1 cellular context compared by ENCODE assay signal in genomic region chr15:29815000-29815704, GRCh38.
TF ChIP-seq lines count a peak whose summit lies in the region.

No MANE protein-coding gene starts in this region.

TF ChIP-seq in K562, 482 proteins besides CTCF, POLR2A, EP300 and RAD21 (continued from another document and continues in another):
- TF ChIP-seq, protein P1, sequence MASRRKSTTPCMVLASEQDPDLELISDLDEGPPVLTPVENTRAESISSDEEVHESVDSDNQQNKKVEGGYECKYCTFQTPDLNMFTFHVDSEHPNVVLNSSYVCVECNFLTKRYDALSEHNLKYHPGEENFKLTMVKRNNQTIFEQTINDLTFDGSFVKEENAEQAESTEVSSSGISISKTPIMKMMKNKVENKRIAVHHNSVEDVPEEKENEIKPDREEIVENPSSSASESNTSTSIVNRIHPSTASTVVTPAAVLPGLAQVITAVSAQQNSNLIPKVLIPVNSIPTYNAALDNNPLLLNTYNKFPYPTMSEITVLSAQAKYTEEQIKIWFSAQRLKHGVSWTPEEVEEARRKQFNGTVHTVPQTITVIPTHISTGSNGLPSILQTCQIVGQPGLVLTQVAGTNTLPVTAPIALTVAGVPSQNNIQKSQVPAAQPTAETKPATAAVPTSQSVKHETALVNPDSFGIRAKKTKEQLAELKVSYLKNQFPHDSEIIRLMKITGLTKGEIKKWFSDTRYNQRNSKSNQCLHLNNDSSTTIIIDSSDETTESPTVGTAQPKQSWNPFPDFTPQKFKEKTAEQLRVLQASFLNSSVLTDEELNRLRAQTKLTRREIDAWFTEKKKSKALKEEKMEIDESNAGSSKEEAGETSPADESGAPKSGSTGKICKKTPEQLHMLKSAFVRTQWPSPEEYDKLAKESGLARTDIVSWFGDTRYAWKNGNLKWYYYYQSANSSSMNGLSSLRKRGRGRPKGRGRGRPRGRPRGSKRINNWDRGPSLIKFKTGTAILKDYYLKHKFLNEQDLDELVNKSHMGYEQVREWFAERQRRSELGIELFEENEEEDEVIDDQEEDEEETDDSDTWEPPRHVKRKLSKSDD (conservative IDR thresholded peaks at IDR 0.05; ENCODE audit: low read length) = no peak
- TF ChIP-seq NRF1 (conservative IDR thresholded peaks at IDR 0.05 in 1 of 2, IDR thresholded peaks at IDR 0.05 in 1 of 2) (0 out of 4 replicates have a peak, but pooled peaks of 1 of the 2 experiments have one; percentile 16), ZNF551 (CRISPR knock-in tag; IDR thresholded peaks at IDR 0.05) (no peak), TAF15 (IDR thresholded peaks at IDR 0.05; ENCODE audit: low read depth, low read length) (no peak), NFXL1 (CRISPR knock-in tag; IDR thresholded peaks at IDR 0.05) (no peak), STAT5B (CRISPR knock-in tag; IDR thresholded peaks at IDR 0.05) (no peak), ZNF444 (CRISPR knock-in tag; IDR thresholded peaks at IDR 0.05) (no peak), MAZ (CRISPR knock-in tag; conservative IDR thresholded peaks at IDR 0.05 in 1 of 2, IDR thresholded peaks at IDR 0.05 in 1 of 2) (no peak), XRCC4 (IDR thresholded peaks at IDR 0.05; ENCODE audit: extremely low read depth, insufficient read depth, insufficient read length) (no peak), SMAD2 (IDR thresholded peaks at IDR 0.05; ENCODE audit: low read depth, low read length) (no peak), ZBTB17 (CRISPR knock-in tag; IDR thresholded peaks at IDR 0.05) (no peak), KDM4B (IDR thresholded peaks at IDR 0.05; ENCODE audit: borderline replicate concordance in 2 of 2, low read depth in 1 of 2) (no peak), BMI1 (IDR thresholded peaks at IDR 0.05; ENCODE audit: low read length) (no peak), JUN (IDR thresholded peaks at IDR 0.05; ENCODE audit: borderline replicate concordance, low read depth, low read length) (0 out of 2 replicates have a peak, but pooled peaks have one; percentile 19), JUN (CRISPR knock-in tag; IDR thresholded peaks at IDR 0.05; ENCODE audit: borderline replicate concordance) (no peak), BCL6 (CRISPR knock-in tag; IDR thresholded peaks at IDR 0.05) (no peak), FOXK2 (conservative IDR thresholded peaks at IDR 0.05 in 1 of 2, IDR thresholded peaks at IDR 0.05 in 1 of 2; ENCODE audit: low read depth in 2 of 2) (peak; percentile 27 to 52; a peak in 1 of 4 replicates), ARID2 (IDR thresholded peaks at IDR 0.05) (no peak), ZNF644 (tag; IDR thresholded peaks at IDR 0.05; ENCODE audit: low read depth) (no peak), NFIX (CRISPR knock-in tag; IDR thresholded peaks at IDR 0.05; ENCODE audit: low read depth) (no peak), ARID1B (IDR thresholded peaks at IDR 0.05) (0 out of 2 replicates have a peak, but pooled peaks have one; percentile 20), ZNF133 (CRISPR knock-in tag; IDR thresholded peaks at IDR 0.05) (no peak), FOXJ3 (CRISPR knock-in tag; IDR thresholded peaks at IDR 0.05) (no peak), MLLT1 (IDR thresholded peaks at IDR 0.05) (no peak), ZNF431 (CRISPR knock-in tag; IDR thresholded peaks at IDR 0.05) (no peak), ZNF384 (IDR thresholded peaks at IDR 0.05; ENCODE audit: low read depth, low read length) (no peak), MGA (IDR thresholded peaks at IDR 0.05) (peak; percentile 66), SAFB (IDR thresholded peaks at IDR 0.05; ENCODE audit: borderline replicate concordance, low read depth, low read length) (no peak), ZNF12 (CRISPR knock-in tag; IDR thresholded peaks at IDR 0.05) (no peak), MED1 (CRISPR knock-in tag; IDR thresholded peaks at IDR 0.05; ENCODE audit: borderline replicate concordance) (no peak)
- TF ChIP-seq, protein P2, sequence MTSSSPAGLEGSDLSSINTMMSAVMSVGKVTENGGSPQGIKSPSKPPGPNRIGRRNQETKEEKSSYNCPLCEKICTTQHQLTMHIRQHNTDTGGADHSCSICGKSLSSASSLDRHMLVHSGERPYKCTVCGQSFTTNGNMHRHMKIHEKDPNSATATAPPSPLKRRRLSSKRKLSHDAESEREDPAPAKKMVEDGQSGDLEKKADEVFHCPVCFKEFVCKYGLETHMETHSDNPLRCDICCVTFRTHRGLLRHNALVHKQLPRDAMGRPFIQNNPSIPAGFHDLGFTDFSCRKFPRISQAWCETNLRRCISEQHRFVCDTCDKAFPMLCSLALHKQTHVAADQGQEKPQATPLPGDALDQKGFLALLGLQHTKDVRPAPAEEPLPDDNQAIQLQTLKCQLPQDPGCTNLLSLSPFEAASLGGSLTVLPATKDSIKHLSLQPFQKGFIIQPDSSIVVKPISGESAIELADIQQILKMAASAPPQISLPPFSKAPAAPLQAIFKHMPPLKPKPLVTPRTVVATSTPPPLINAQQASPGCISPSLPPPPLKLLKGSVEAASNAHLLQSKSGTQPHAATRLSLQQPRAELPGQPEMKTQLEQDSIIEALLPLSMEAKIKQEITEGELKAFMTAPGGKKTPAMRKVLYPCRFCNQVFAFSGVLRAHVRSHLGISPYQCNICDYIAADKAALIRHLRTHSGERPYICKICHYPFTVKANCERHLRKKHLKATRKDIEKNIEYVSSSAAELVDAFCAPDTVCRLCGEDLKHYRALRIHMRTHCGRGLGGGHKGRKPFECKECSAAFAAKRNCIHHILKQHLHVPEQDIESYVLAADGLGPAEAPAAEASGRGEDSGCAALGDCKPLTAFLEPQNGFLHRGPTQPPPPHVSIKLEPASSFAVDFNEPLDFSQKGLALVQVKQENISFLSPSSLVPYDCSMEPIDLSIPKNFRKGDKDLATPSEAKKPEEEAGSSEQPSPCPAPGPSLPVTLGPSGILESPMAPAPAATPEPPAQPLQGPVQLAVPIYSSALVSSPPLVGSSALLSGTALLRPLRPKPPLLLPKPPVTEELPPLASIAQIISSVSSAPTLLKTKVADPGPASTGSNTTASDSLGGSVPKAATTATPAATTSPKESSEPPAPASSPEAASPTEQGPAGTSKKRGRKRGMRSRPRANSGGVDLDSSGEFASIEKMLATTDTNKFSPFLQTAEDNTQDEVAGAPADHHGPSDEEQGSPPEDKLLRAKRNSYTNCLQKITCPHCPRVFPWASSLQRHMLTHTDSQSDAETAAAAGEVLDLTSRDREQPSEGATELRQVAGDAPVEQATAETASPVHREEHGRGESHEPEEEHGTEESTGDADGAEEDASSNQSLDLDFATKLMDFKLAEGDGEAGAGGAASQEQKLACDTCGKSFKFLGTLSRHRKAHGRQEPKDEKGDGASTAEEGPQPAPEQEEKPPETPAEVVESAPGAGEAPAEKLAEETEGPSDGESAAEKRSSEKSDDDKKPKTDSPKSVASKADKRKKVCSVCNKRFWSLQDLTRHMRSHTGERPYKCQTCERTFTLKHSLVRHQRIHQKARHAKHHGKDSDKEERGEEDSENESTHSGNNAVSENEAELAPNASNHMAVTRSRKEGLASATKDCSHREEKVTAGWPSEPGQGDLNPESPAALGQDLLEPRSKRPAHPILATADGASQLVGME (CRISPR knock-in tag; IDR thresholded peaks at IDR 0.05) = no peak
- TF ChIP-seq, protein P3, sequence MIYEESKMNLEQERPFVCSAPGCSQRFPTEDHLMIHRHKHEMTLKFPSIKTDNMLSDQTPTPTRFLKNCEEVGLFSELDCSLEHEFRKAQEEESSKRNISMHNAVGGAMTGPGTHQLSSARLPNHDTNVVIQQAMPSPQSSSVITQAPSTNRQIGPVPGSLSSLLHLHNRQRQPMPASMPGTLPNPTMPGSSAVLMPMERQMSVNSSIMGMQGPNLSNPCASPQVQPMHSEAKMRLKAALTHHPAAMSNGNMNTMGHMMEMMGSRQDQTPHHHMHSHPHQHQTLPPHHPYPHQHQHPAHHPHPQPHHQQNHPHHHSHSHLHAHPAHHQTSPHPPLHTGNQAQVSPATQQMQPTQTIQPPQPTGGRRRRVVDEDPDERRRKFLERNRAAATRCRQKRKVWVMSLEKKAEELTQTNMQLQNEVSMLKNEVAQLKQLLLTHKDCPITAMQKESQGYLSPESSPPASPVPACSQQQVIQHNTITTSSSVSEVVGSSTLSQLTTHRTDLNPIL (CRISPR knock-in tag; IDR thresholded peaks at IDR 0.05) = no peak
